In the genomic region with DNA sequence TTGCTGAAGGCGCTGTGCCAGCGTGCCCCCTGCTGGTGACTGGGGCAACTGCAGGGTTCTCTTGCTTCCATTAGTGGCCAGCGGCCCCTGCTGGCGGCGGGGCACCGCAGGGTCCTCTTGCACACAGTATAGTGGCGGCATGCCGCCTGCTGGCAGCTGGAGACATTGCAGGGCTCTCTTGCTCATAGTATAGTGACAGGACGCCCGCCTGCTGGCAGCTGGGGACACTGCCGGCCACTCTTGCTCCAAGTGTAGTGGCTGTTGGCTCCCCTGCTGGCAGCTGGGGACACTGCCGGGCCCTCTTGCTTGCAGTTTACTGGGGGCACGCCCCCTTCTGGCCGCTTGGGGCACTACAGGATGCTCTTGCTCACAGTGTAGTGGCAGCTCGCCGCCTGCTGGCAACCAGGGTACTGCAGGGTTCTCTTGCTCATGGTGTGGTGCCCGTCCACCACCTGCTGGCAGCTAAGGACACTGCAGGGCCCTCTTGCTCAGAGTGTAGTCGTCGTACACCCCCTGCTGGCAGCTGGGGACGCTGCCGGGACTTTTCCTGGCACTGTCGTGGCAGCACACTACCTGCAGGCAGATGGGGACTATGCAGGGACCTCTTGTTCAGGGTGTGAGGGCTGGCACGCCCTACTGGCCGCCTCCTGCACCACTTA, we compare ENCODE assay signal across 8 cellular contexts. TPM values are rescaled to one million over a fixed set of nuclear protein-coding genes. Genes with fewer than 3 reads are reported as not detected.
A peak's percentile ranks its signal among the peaks of the same experiment; 100 is the strongest.
DNase-seq lines count a peak whose midpoint lies in the region; ATAC-seq, FAIRE-seq and TF ChIP-seq lines count a peak whose summit lies in the region.
"Not testable (repeated sequence)": the region's sequence is repeated elsewhere in the genome, so short reads cannot be mapped to it uniquely, and the experiment has no call there.

No MANE protein-coding gene starts in this region.

- H2AK5ac ChIP-seq in H1 (ENCODE audit: low read depth, low read length): not testable (repeated sequence)

- not testable (repeated sequence) for H2BK15ac ChIP-seq in H1 (ENCODE audit: low read length)

- 83% methylated on average over 15 of the region's 24 CpGs; no CpG with 5 or more reads in 1 of the 2 experiments for WGBS in H1 (ENCODE audit: extremely low coverage in 1 of 2, insufficient coverage in 1 of 2, insufficient read length in 1 of 2, insufficient replicate concordance in 2 of 2, low coverage in 1 of 2, low lambda C conversion rate in 2 of 2, missing lambda C conversion rate in 1 of 2), 2 experiments
- WGBS in lung, 2 donors: 68 to 73% methylated on average over 13 to 19 of the region's 24 CpGs

- H3K14ac ChIP-seq in H1 (ENCODE audit: insufficient read length): not testable (repeated sequence)

- not testable (repeated sequence) for TF ChIP-seq EP300 in H1 (IDR thresholded peaks at IDR 0.05; ENCODE audit: borderline replicate concordance in 1 of 2, low read depth in 2 of 2, low read length in 2 of 2)

- H3K4me1 Mint-ChIP-seq in activated T-cell treated with anti-CD3 and anti-CD28 coated beads, Interleukin-2, amount 50 U/mL, for 72 hours (ENCODE audit: low read depth): not testable (repeated sequence)

- H3K27ac Mint-ChIP-seq in activated T-cell treated with anti-CD3 and anti-CD28 coated beads, Interleukin-2, amount 50 U/mL, for 72 hours: not testable (repeated sequence)

- not testable (repeated sequence) for H3K27me3 Mint-ChIP-seq in activated T-cell treated with anti-CD3 and anti-CD28 coated beads, Interleukin-2, amount 50 U/mL, for 72 hours (ENCODE audit: low read depth)

- H3K36me3 ChIP-seq in GM06990 (ENCODE audit: control insufficient read depth, insufficient read depth, low read length); H1 (ENCODE audit: control insufficient read depth in 2 of 4, insufficient read depth in 4 of 4, low read length in 3 of 4); lung (ENCODE audit: control insufficient read depth in 2 of 2, insufficient read depth in 2 of 2, low read length in 2 of 2): not testable (repeated sequence)

- not testable (repeated sequence) for H3K56ac ChIP-seq in H1 (replicated peaks; ENCODE audit: insufficient read length, low read depth, low read length)

- H3K9me3 ChIP-seq in H1 (ENCODE audit: insufficient read depth in 2 of 2, low read depth in 1 of 2, low read length in 1 of 2): peaks cover 2 to 25% of the 10 kb centered on the region in 2 experiments; a peak in 2 of 4 replicates
- H3K9me3 ChIP-seq in lung (ENCODE audit: control insufficient read depth in 2 of 2, insufficient read depth in 1 of 2, low read length in 1 of 2): not testable (repeated sequence)

- not testable (repeated sequence) for FAIRE-seq in RCC 7860 (lab: Jason Lieb, UNC); H1 (lab: Jason Lieb, UNC)

- not testable (repeated sequence) for H2BK20ac ChIP-seq in H1 (ENCODE audit: low read length)

- H3K4me3 ChIP-seq in GM06990 (replicated peaks; ENCODE audit: low read depth, low read length); H1 (ENCODE audit: extremely low read depth in 1 of 4, insufficient read depth in 2 of 4, low read depth in 3 of 4, low read length in 4 of 4); lung: not testable (repeated sequence)

- H4K8ac ChIP-seq in H1 (ENCODE audit: extremely low read depth, insufficient read depth, low read length): not testable (repeated sequence)

- H3K4me1 ChIP-seq in H1 (replicated peaks in 1 of 4; ENCODE audit: control insufficient read depth in 3 of 4, insufficient read depth in 4 of 4, low read length in 3 of 4); lung (ENCODE audit: control insufficient read depth in 2 of 2, insufficient read depth in 2 of 2, low read length in 2 of 2): not testable (repeated sequence)

- not testable (repeated sequence) for H2BK120ac ChIP-seq in H1 (replicated peaks; ENCODE audit: low read depth, low read length)

- not testable (repeated sequence) for H3K18ac ChIP-seq in H1 (ENCODE audit: extremely low read depth, low read length)

- not testable (repeated sequence) for H4K20me1 ChIP-seq in H1 (replicated peaks in 1 of 2; ENCODE audit: control insufficient read depth in 1 of 2, insufficient read depth in 2 of 2, low read length in 2 of 2)

- not testable (repeated sequence) for H2BK12ac ChIP-seq in H1 (ENCODE audit: low read depth, low read length)

- peak; percentile 81 for ATAC-seq in GM21390 (IDR thresholded peaks at IDR 0.05; ENCODE audit: unreplicated experiment)
- ATAC-seq in HG03103 (IDR thresholded peaks at IDR 0.05; ENCODE audit: low read depth, unreplicated experiment): peak; percentile 64
- ATAC-seq in activated T-cell treated with anti-CD3 and anti-CD28 coated beads, Interleukin-2, amount 50 U/mL, for 72 hours (replicated peaks in 1 of 2): peak; percentile 73 to 80
- ATAC-seq in lung (ENCODE audit: insufficient read depth, low FRiP score): peak; percentile 19

- CTCF ChIA-PET in H1 (lab: Charles Lee; ENCODE audit: partially characterized antibody): interaction anchor here (0.6 to 0.7 kb wide), 2 partner anchors 298 to 1336 kb away, joined by 3 read pairs; no protein-coding TSS in a partner anchor

- TF ChIP-seq POLR2A in H1 (IDR thresholded peaks at IDR 0.05; ENCODE audit: control extremely low read depth in 1 of 2, low read depth in 2 of 2, low read length in 2 of 2): not testable (repeated sequence)

- not testable (repeated sequence) for H3K79me2 ChIP-seq in H1 (ENCODE audit: control insufficient read depth in 1 of 2, insufficient read depth in 2 of 2, low read length in 2 of 2)

- H2BK5ac ChIP-seq in H1 (ENCODE audit: low read depth, low read length): not testable (repeated sequence)

- H3K23me2 ChIP-seq in H1 (ENCODE audit: low read depth, low read length): not testable (repeated sequence)

- TF ChIP-seq CTCF in GM06990 (IDR thresholded peaks at IDR 0.05; ENCODE audit: insufficient read depth, low read length, poor library complexity, severe bottlenecking) (peak; percentile 3), H1 (IDR thresholded peaks at IDR 0.05; ENCODE audit: control extremely low read depth in 1 of 3, insufficient read depth in 1 of 3, low read depth in 1 of 3, low read length in 3 of 3) (peak; percentile 33 to 62 (median 40))
- not testable (repeated sequence) for TF ChIP-seq CTCF in lung (IDR thresholded peaks at IDR 0.05; ENCODE audit: control extremely low read depth, extremely low read depth)

- not testable (repeated sequence) for H3K4me3 Mint-ChIP-seq in activated T-cell treated with anti-CD3 and anti-CD28 coated beads, Interleukin-2, amount 50 U/mL, for 72 hours

- not testable (repeated sequence) for H3K79me1 ChIP-seq in H1 (ENCODE audit: low read depth, low read length)

- TF ChIP-seq RAD21 in H1 (IDR thresholded peaks at IDR 0.05 in 1 of 2, conservative IDR thresholded peaks at IDR 0.05 in 1 of 2; ENCODE audit: low read depth in 2 of 2, low read length in 2 of 2): peak in 1 of 2 experiments; percentile 10; a peak in 1 of 4 replicates

- H3K4ac ChIP-seq in H1 (replicated peaks; ENCODE audit: insufficient read length, low read depth, low read length): not testable (repeated sequence)

- not testable (repeated sequence) for DNase-seq in GM06990 (ENCODE audit: extremely low read depth, insufficient read length); lung (ENCODE audit: low spot score)
- DNase-seq in RCC 7860 (ENCODE audit: low spot score) (peak; percentile 4), H1 (ENCODE audit: low read depth in 1 of 2, low spot score in 2 of 2) (peak in 1 of 2 experiments; percentile 66)
- DNase-seq in activated T-cell treated with anti-CD3 and anti-CD28 coated beads, Interleukin-2, amount 50 U/mL, for 72 hours: peak; percentile 38 to 47
- peak in 2 of 3 donors; percentile 13 to 20 for DNase-seq in stimulated activated CD4-positive, alpha-beta T cell treated with anti-CD3 and anti-CD28 coated beads, TNF-alpha, amount 100 ng/mL, for 48 hours (ENCODE audit: low read depth in 3 of 3)

- H3K9me3 Mint-ChIP-seq in activated T-cell treated with anti-CD3 and anti-CD28 coated beads, Interleukin-2, amount 50 U/mL, for 72 hours: not testable (repeated sequence)

- not testable (repeated sequence) for H3K4me2 ChIP-seq in H1 (ENCODE audit: insufficient read depth in 1 of 2, low read depth in 2 of 2, low read length in 2 of 2)

- not testable (repeated sequence) for H4K91ac ChIP-seq in H1 (replicated peaks; ENCODE audit: insufficient read length, low read length)

- POLR2A ChIA-PET in H1 (lab: Charles Lee; ENCODE audit: partially characterized antibody): not testable (repeated sequence)

- not testable (repeated sequence) for H3K27ac ChIP-seq in H1 (ENCODE audit: low read depth, low read length); lung (ENCODE audit: low read depth in 1 of 2, low read length in 1 of 2)

- not testable (repeated sequence) for H3K9ac ChIP-seq in H1 (replicated peaks in 1 of 4; ENCODE audit: extremely low read depth in 1 of 4, low read depth in 3 of 4, low read length in 3 of 4)

- not testable (repeated sequence) for H3K36me3 Mint-ChIP-seq in activated T-cell treated with anti-CD3 and anti-CD28 coated beads, Interleukin-2, amount 50 U/mL, for 72 hours (ENCODE audit: insufficient read depth in 2 of 2)

- not testable (repeated sequence) for H2AFZ ChIP-seq in H1 (ENCODE audit: low read length)

- not testable (repeated sequence) for H3K27me3 ChIP-seq in GM06990 (replicated peaks; ENCODE audit: control insufficient read depth, insufficient read depth, low read length); H1 (replicated peaks in 1 of 4; ENCODE audit: control insufficient read depth in 3 of 4, extremely low read depth in 1 of 4, insufficient read depth in 3 of 4, low read length in 3 of 4); lung (ENCODE audit: control insufficient read depth, insufficient read depth)

- not testable (repeated sequence) for H4K5ac ChIP-seq in H1 (ENCODE audit: insufficient read length, low read depth, low read length)

- not testable (repeated sequence) for H3K23ac ChIP-seq in H1 (ENCODE audit: insufficient read length)

RNA-seq across cellular contexts. Expression of gene ZNF595, which starts 41.2 kb away (rescaled TPM):
- 1 to 10 TPM; 3.0 to 3.4 TPM for total RNA-seq in activated T-cell treated with anti-CD3 and anti-CD28 coated beads, Interleukin-2, amount 50 U/mL, for 72 hours
- 20.3 and 22.5 TPM in 2 replicates for total RNA-seq in H1 (2021; fragmentation: NEBNext Ultra II Directional; extraction: Animal tissue kit (Norgen Biotek cat#: 25700))
- polyA plus RNA-seq in H1 (2011; rRNA removed): 2.4 and 3.3 TPM in 2 replicates
- 4.7 TPM for polyA plus RNA-seq in H1 (2011; cell fraction: cytosol; rRNA removed)
- polyA plus RNA-seq in H1 (2011; cell fraction: nucleus; rRNA removed): 7.9 TPM
- 4.9 to 10.4 TPM (median 6.1 TPM) in 4 replicates for polyA plus RNA-seq in H1 (2012, experiment 1 of 2)
- 0.59 TPM for polyA plus RNA-seq in H1 (2012, experiment 2 of 2)
- polyA plus RNA-seq in H1 (2013, experiment 1 of 2): 16.8 TPM
- polyA plus RNA-seq in H1 (2013, experiment 2 of 2): 15.9 TPM
- 20.1 and 21.2 TPM in 2 replicates for polyA minus RNA-seq in H1 (2011; rRNA and poly(A)+ RNA removed)
- polyA minus RNA-seq in H1 (2011; cell fraction: cytosol; rRNA and poly(A)+ RNA removed): 21.9 TPM
- polyA minus RNA-seq in H1 (2011; cell fraction: nucleus; rRNA and poly(A)+ RNA removed): 58.8 TPM
- total RNA-seq in lung: 10 to 100 TPM; 14.4 to 46.1 TPM
- 1 to 10 TPM; 2.7 to 6.8 TPM for polyA plus RNA-seq in lung

Comparison
In these comparisons a context has a peak if more than half of its experiments do, and no peak if none do; other contexts are left out.
1. ATAC-seq: peak in every context shown above with its lines; median percentile 81 in GM21390; 76 in activated T-cell treated with anti-CD3 and anti-CD28 coated beads, Interleukin-2, amount 50 U/mL, for 72 hours; 64 in HG03103; 19 in lung.